ENCODE assay signal across 34 cellular contexts in the genomic region with DNA sequence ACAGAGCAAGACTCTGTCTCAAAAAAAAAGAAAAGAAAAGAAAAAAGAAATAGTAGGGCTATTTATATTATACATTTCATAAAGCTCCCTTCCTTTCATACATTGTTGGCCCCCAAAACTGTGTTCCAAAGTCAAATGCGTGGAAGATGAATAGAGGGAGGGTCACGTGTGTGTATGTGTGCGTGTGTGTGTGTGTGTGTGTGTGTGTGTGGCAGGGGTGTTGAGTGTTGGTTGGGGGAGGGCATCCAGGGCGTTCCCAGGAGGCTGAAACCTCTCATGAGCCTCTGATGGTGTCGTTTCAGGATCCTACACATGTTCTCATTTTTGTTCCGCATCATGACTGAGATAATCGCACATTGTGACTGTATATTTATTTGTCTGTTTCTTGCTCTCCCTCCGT. TPM values are rescaled to one million over a fixed set of nuclear protein-coding genes. Genes with fewer than 3 reads are reported as not detected.
"Had no signal": no experiment of that assay in that cellular context is flagged by ENCODE, and none has a peak within 500 bp of the region (broad histone marks: within the 10 kb centered on the region; RNA-seq: fewer than 3 reads in every experiment).

No MANE protein-coding gene starts in this region.

- H3K4me3 Mint-ChIP-seq: activated CD4-positive, alpha-beta memory T cell treated with anti-CD3 and anti-CD28 coated beads, Interleukin-2, amount 10 ng/mL, durations not matched to agents 7 days and 5 days; activated naive CD4-positive, alpha-beta T cell treated with anti-CD3 and anti-CD28 coated beads, Interleukin-2, amount 50 U/mL, for 24 hours; activated naive CD8-positive, alpha-beta T cell treated with anti-CD3 and anti-CD28 coated beads, Interleukin-2, amount 10 ng/mL, durations not matched to agents 7 days and 5 days; central memory CD8-positive, alpha-beta T cell; T-cell; T-helper 17 cell had no signal

- ATAC-seq: Right ventricle myocardium inferior, SK-N-SH treated with all-trans-retinoic acid at 6 μM for 48 hours, T-cell, T-helper 17 cell had no signal

- H3K9me3 Mint-ChIP-seq: activated CD4-positive, alpha-beta memory T cell treated with anti-CD3 and anti-CD28 coated beads, Interleukin-2, amount 10 ng/mL, durations not matched to agents 7 days and 5 days; activated naive CD4-positive, alpha-beta T cell treated with anti-CD3 and anti-CD28 coated beads, Interleukin-2, amount 50 U/mL, for 24 hours; activated naive CD8-positive, alpha-beta T cell treated with anti-CD3 and anti-CD28 coated beads, Interleukin-2, amount 10 ng/mL, durations not matched to agents 7 days and 5 days; activated T-helper 2 cell treated with anti-CD3 and anti-CD28 coated beads, Interferon-gamma antibody, Interleukin-2, Interleukin-4, amounts not matched to agents 10 μg/mL and 5 μg/mL and 100 μg/mL, durations not matched to agents 14 hours and 24 hours and 36 hours; central memory CD8-positive, alpha-beta T cell; T-cell had no signal

- H3K4me1 Mint-ChIP-seq: activated naive CD4-positive, alpha-beta T cell treated with anti-CD3 and anti-CD28 coated beads, Interleukin-2, amount 50 U/mL, for 24 hours; activated naive CD8-positive, alpha-beta T cell treated with anti-CD3 and anti-CD28 coated beads, Interleukin-2, amount 10 ng/mL, durations not matched to agents 7 days and 5 days; central memory CD8-positive, alpha-beta T cell; T-cell had no signal

- H3K27ac Mint-ChIP-seq: activated CD4-positive, alpha-beta memory T cell treated with anti-CD3 and anti-CD28 coated beads, Interleukin-2, amount 10 ng/mL, durations not matched to agents 7 days and 5 days; activated naive CD4-positive, alpha-beta T cell treated with anti-CD3 and anti-CD28 coated beads, Interleukin-2, amount 50 U/mL, for 24 hours; activated naive CD8-positive, alpha-beta T cell treated with anti-CD3 and anti-CD28 coated beads, Interleukin-2, amount 10 ng/mL, durations not matched to agents 7 days and 5 days; activated T-helper 2 cell treated with anti-CD3 and anti-CD28 coated beads, Interferon-gamma antibody, Interleukin-2, Interleukin-4, amounts not matched to agents 10 μg/mL and 5 μg/mL and 100 μg/mL, durations not matched to agents 14 hours and 24 hours and 36 hours; T-cell had no signal

- DNase-seq: activated CD4-positive, alpha-beta memory T cell treated with anti-CD3 and anti-CD28 coated beads, Interleukin-2, amount 10 ng/mL, durations not matched to agents 7 days and 5 days; activated CD4-positive, alpha-beta T cell treated with anti-CD3 and anti-CD28 coated beads for 1 hour; activated CD4-positive, alpha-beta T cell treated with anti-CD3 and anti-CD28 coated beads for 48 hours; activated CD4-positive, CD25-positive, alpha-beta regulatory T cell; activated gamma-delta T cell; activated naive CD4-positive, alpha-beta T cell treated with Interleukin-2 at 50 U/mL for 16 hours; activated naive CD8-positive, alpha-beta T cell treated with anti-CD3 and anti-CD28 coated beads, Interleukin-2, amount 10 ng/mL, durations not matched to agents 7 days and 5 days; activated T-cell treated with anti-CD3 and anti-CD28 coated beads, Interleukin-2, amount 50 U/mL, for 1 hour; amygdala; NCI-H1092 treated with DMSO at 0.1 percent for 48 hours; NCI-H1417; NCI-H146; NCI-H187; NCI-H2029 treated with DMSO at 0.1 percent for 48 hours; NCI-H345; NCI-H524 treated with DMSO at 0.1 percent for 48 hours; NCI-H748 treated with DMSO at 0.1 percent for 48 hours; NK-92 treated with Interleukin-12 subunit alpha and Interleukin-12 subunit beta, amount 100 ng/mL, for 24 hours; PC-9; SIG-M5; T-cell; T-helper 17 cell; WERI-Rb-1 had no signal

- H3K36me3 Mint-ChIP-seq: activated naive CD4-positive, alpha-beta T cell treated with anti-CD3 and anti-CD28 coated beads, Interleukin-2, amount 50 U/mL, for 24 hours; activated naive CD8-positive, alpha-beta T cell treated with anti-CD3 and anti-CD28 coated beads, Interleukin-2, amount 10 ng/mL, durations not matched to agents 7 days and 5 days; T-cell had no signal

RNA-seq across cellular contexts. Expression of a gene that starts 7.8 kb away (rescaled TPM):
- total RNA-seq: activated CD4-positive, alpha-beta memory T cell treated with anti-CD3 and anti-CD28 coated beads, Interleukin-2, amount 10 ng/mL, durations not matched to agents 7 days and 5 days; activated CD8-positive, alpha-beta memory T cell treated with anti-CD3 and anti-CD28 coated beads for 36 hours; activated naive CD8-positive, alpha-beta T cell treated with anti-CD3 and anti-CD28 coated beads, Interleukin-2, amount 10 ng/mL, durations not matched to agents 7 days and 5 days; activated T-helper 2 cell treated with anti-CD3 and anti-CD28 coated beads, Interferon-gamma antibody, Interleukin-2, Interleukin-4, amounts not matched to agents 10 μg/mL and 5 μg/mL and 100 μg/mL, durations not matched to agents 14 hours and 24 hours and 36 hours; ascending aorta; cardiac muscle cell; M059J; NCI-H460; PC-9; Right ventricle myocardium inferior; SK-MEL-5; T-helper 17 cell had no signal

RNA-seq across cellular contexts. Expression of a gene that starts 39.4 kb away (rescaled TPM):
- total RNA-seq: activated CD4-positive, alpha-beta memory T cell treated with anti-CD3 and anti-CD28 coated beads, Interleukin-2, amount 10 ng/mL, durations not matched to agents 7 days and 5 days; activated CD8-positive, alpha-beta memory T cell treated with anti-CD3 and anti-CD28 coated beads for 36 hours; activated naive CD8-positive, alpha-beta T cell treated with anti-CD3 and anti-CD28 coated beads, Interleukin-2, amount 10 ng/mL, durations not matched to agents 7 days and 5 days; activated T-helper 2 cell treated with anti-CD3 and anti-CD28 coated beads, Interferon-gamma antibody, Interleukin-2, Interleukin-4, amounts not matched to agents 10 μg/mL and 5 μg/mL and 100 μg/mL, durations not matched to agents 14 hours and 24 hours and 36 hours; ascending aorta; cardiac muscle cell; M059J; NCI-H460; PC-9; Right ventricle myocardium inferior; SK-MEL-5; T-cell; T-helper 17 cell had no signal

RNA-seq across cellular contexts. Expression of a gene that starts 58.1 kb away (rescaled TPM):
- total RNA-seq: activated CD4-positive, alpha-beta memory T cell treated with anti-CD3 and anti-CD28 coated beads, Interleukin-2, amount 10 ng/mL, durations not matched to agents 7 days and 5 days; activated CD8-positive, alpha-beta memory T cell treated with anti-CD3 and anti-CD28 coated beads for 36 hours; activated naive CD8-positive, alpha-beta T cell treated with anti-CD3 and anti-CD28 coated beads, Interleukin-2, amount 10 ng/mL, durations not matched to agents 7 days and 5 days; activated T-helper 2 cell treated with anti-CD3 and anti-CD28 coated beads, Interferon-gamma antibody, Interleukin-2, Interleukin-4, amounts not matched to agents 10 μg/mL and 5 μg/mL and 100 μg/mL, durations not matched to agents 14 hours and 24 hours and 36 hours; ascending aorta; cardiac muscle cell; M059J; NCI-H460; PC-9; Right ventricle myocardium inferior; SK-MEL-5; T-cell; T-helper 17 cell had no signal
